19 cellular contexts compared by ENCODE assay signal in genomic region chr10:61830072-61830845, GRCh38.
DNase-seq lines count a peak whose midpoint lies in the region; ATAC-seq and TF ChIP-seq lines count a peak whose summit lies in the region.
"Had no signal": no experiment of that assay in that cellular context is flagged by ENCODE, and none has a peak within 500 bp of the region (broad histone marks: within the 10 kb centered on the region; RNA-seq: fewer than 3 reads in every experiment).

No MANE protein-coding gene starts in this region.

- H3K4me3 ChIP-seq in Loucy (ENCODE audit: low read length, poor library complexity, severe bottlenecking) (no peak overlapping the region), mesenchymal stem cell (ENCODE audit: insufficient read depth in 1 of 2, low read depth in 1 of 2, low read length in 2 of 2) (no peak overlapping the region)
- H3K4me3 ChIP-seq: PC-9, SK-N-MC had no signal

- H3K9me3 ChIP-seq in Loucy (ENCODE audit: insufficient read depth, low read depth, low read length) (no peaks in the 10 kb centered on the region), mesenchymal stem cell (ENCODE audit: control insufficient read depth, low read length) (no peaks in the 10 kb centered on the region)
- H3K9me3 ChIP-seq: BE2C had no signal

- H3K23ac ChIP-seq in mesenchymal stem cell (ENCODE audit: low read length in 2 of 2) = no peak overlapping the region

- no peak overlapping the region for H2BK5ac ChIP-seq in mesenchymal stem cell (ENCODE audit: low read depth, low read length, poor library complexity, severe bottlenecking)

- H3K79me2 ChIP-seq in Loucy (ENCODE audit: insufficient read depth, low read length) = no peaks in the 10 kb centered on the region

- H2AFZ ChIP-seq in Loucy (ENCODE audit: low read length) (peak overlapping the region; percentile 68), mesenchymal stem cell (ENCODE audit: low read depth, low read length) (no peak overlapping the region)
- H2AFZ ChIP-seq: PC-9 had no signal

- H2BK12ac ChIP-seq in mesenchymal stem cell (ENCODE audit: low read length in 2 of 2) = no peak overlapping the region

- H3K18ac ChIP-seq in mesenchymal stem cell (ENCODE audit: low read depth in 1 of 2, low read length in 2 of 2) = no peak overlapping the region

- no peak overlapping the region for H4K8ac ChIP-seq in mesenchymal stem cell (ENCODE audit: low read length)

- DNase-seq in dermis blood vessel endothelial cell (peak; percentile 5), glomerular endothelial cell (ENCODE audit: extremely low read depth, low read depth, low spot score) (peak; percentile 34), mesenchymal stem cell (no peak), MV-4-11 (lab: John Stamatoyannopoulos, UW) (no peak)
- DNase-seq: BE2C; CD4-positive, alpha-beta memory T cell; H9; KBM-7; NCI-H1048; NCI-H2081 treated with DMSO at 0.1 percent for 48 hours; NCI-H510A; NCI-H82; PC-9 had no signal

- TF ChIP-seq CTCF in Loucy (conservative IDR thresholded peaks at IDR 0.05; ENCODE audit: low read length) = no peak

- no peak overlapping the region for H3K4ac ChIP-seq in mesenchymal stem cell (ENCODE audit: low read depth in 1 of 2, low read length in 2 of 2)

- peaks cover 8% of the 10 kb centered on the region for H3K4me1 ChIP-seq in Loucy (ENCODE audit: insufficient read depth, low read length, poor library complexity, severe bottlenecking)
- H3K4me1 ChIP-seq in mesenchymal stem cell (ENCODE audit: control insufficient read depth, insufficient read depth, low read depth, low read length) = no peaks in the 10 kb centered on the region

- H4K91ac ChIP-seq in mesenchymal stem cell (ENCODE audit: low read length) = no peak overlapping the region

- H3F3A ChIP-seq in Loucy (ENCODE audit: low read depth) = 0 out of 2 replicates have a peak, but pooled peaks cover 3% of the 10 kb centered on the region

- H3K27me3 ChIP-seq in Loucy (ENCODE audit: insufficient read depth, low read length, poor library complexity, severe bottlenecking) (no peaks in the 10 kb centered on the region), mesenchymal stem cell (ENCODE audit: control insufficient read depth in 1 of 2, insufficient read depth in 1 of 2, low read length in 2 of 2) (no peaks in the 10 kb centered on the region)
- H3K27me3 ChIP-seq: BE2C had no signal

- no peaks in the 10 kb centered on the region for H3K79me1 ChIP-seq in mesenchymal stem cell (replicated peaks; ENCODE audit: low read length, poor library complexity, severe bottlenecking)

- peak overlapping the region; percentile 64 for H2BK15ac ChIP-seq in mesenchymal stem cell (ENCODE audit: low read depth, poor library complexity, severe bottlenecking)

- H2AK5ac ChIP-seq in mesenchymal stem cell (ENCODE audit: low read length, severe bottlenecking) = no peak overlapping the region

- H3K14ac ChIP-seq in mesenchymal stem cell (ENCODE audit: low read length in 2 of 2) = peak overlapping the region in 1 of 2 experiments; percentile 36

- H3K9ac ChIP-seq in Loucy (ENCODE audit: low read depth, low read length, poor library complexity, severe bottlenecking) (no peak overlapping the region), mesenchymal stem cell (ENCODE audit: low read length) (no peak overlapping the region)

- no peak overlapping the region for H3K27ac ChIP-seq in mesenchymal stem cell (ENCODE audit: low read length, poor library complexity, severe bottlenecking)
- H3K27ac ChIP-seq: HL-60, PC-9, SK-N-MC had no signal

- H3K4me2 ChIP-seq in Loucy (ENCODE audit: low read depth, low read length, poor library complexity, severe bottlenecking) = no peak overlapping the region
- H3K4me2 ChIP-seq in mesenchymal stem cell (ENCODE audit: low read length, poor library complexity, severe bottlenecking) = no peak overlapping the region
- H3K4me2 ChIP-seq: PC-9 had no signal

- no peaks in the 10 kb centered on the region for H3K9me2 ChIP-seq in Loucy (replicated peaks; ENCODE audit: low read depth, low read length)

- ATAC-seq in HG02884 (IDR thresholded peaks at IDR 0.05; ENCODE audit: unreplicated experiment) = no peak
- ATAC-seq in GM18873 (IDR thresholded peaks at IDR 0.05; ENCODE audit: low FRiP score, unreplicated experiment) = no peak
- ATAC-seq in HG02852 (IDR thresholded peaks at IDR 0.05; ENCODE audit: unreplicated experiment) = no peak

- H3K36me3 ChIP-seq in Loucy (ENCODE audit: insufficient read depth, low read length) = no peaks in the 10 kb centered on the region
- H3K36me3 ChIP-seq in mesenchymal stem cell (ENCODE audit: control insufficient read depth in 1 of 2, insufficient read depth in 2 of 2, low read depth in 1 of 2, low read length in 2 of 2) = no peaks in the 10 kb centered on the region
- H3K36me3 ChIP-seq: BE2C had no signal

- no peak overlapping the region for H2BK120ac ChIP-seq in mesenchymal stem cell (ENCODE audit: low read depth, low read length)

- WGBS in mesenchymal stem cell = 89% methylated on average over 6 of the region's 7 CpGs

- no peaks in the 10 kb centered on the region for H4K20me1 ChIP-seq in Loucy (ENCODE audit: insufficient read depth, low read length, poor library complexity, severe bottlenecking)

Comparison
In these comparisons a context has a peak if more than half of its experiments do, and no peak if none do; other contexts are left out.
1. DNase-seq: peak in dermis blood vessel endothelial cell (single experiment) and glomerular endothelial cell (single experiment); none in mesenchymal stem cell (single experiment) and MV-4-11 (single experiment).